ENCODE assay signal across 16 cellular contexts in genomic region chr7:125927556-125927955, GRCh38.
DNase-seq lines count a peak whose midpoint lies in the region; ATAC-seq and TF ChIP-seq lines count a peak whose summit lies in the region.
"Had no signal": no experiment of that assay in that cellular context is flagged by ENCODE, and none has a peak within 500 bp of the region (broad histone marks: within the 10 kb centered on the region; RNA-seq: fewer than 3 reads in every experiment).

No MANE protein-coding gene starts in this region.

- 53% methylated on average over 2 of the region's 4 CpGs for WGBS in HUES64

- H3K9me3 ChIP-seq in BLaER1 (no peaks in the 10 kb centered on the region), HUES64 (ENCODE audit: insufficient read depth, low read depth, low read length) (no peaks in the 10 kb centered on the region)
- H3K9me3 ChIP-seq: ascending aorta, sigmoid colon had no signal

- ATAC-seq in GM21526 (IDR thresholded peaks at IDR 0.05; ENCODE audit: low FRiP score, unreplicated experiment) (no peak), GM19351 (IDR thresholded peaks at IDR 0.05; ENCODE audit: unreplicated experiment) (no peak)
- ATAC-seq: left lobe of liver had no signal

- H3K4me2 ChIP-seq in BLaER1: peak overlapping the region; percentile 4; the same call in 1 of the 2 replicates

- DNase-seq in NCI-H69 (lab: John Stamatoyannopoulos, UW) (peak; percentile 52), foreskin melanocyte (peak; percentile 64), COR-L47 (lab: John Stamatoyannopoulos, UW) (no peak), CD14-positive monocyte (ENCODE audit: low spot score) (no peak)
- DNase-seq: activated naive CD4-positive, alpha-beta T cell treated with anti-CD3 and anti-CD28 coated beads, Interleukin-2, amount 10 ng/mL, durations not matched to agents 7 days and 5 days; activated T-cell treated with anti-CD3 and anti-CD28 coated beads, Interleukin-2, amount 50 U/mL, for 1 hour; NCI-H524 treated with DMSO at 0.1 percent for 48 hours; sigmoid colon; stimulated activated CD4-positive, alpha-beta T cell treated with anti-CD3 and anti-CD28 coated beads, Interleukin-2, amount 100 ng/mL, for 24 hours had no signal

- no peak overlapping the region for H3K4me3 ChIP-seq in BLaER1
- H3K4me3 ChIP-seq in HUES64 (ENCODE audit: low read length): peak overlapping the region; percentile 62
- H3K4me3 ChIP-seq: ascending aorta, sigmoid colon had no signal

- no peak for TF ChIP-seq CTCF in CD14-positive monocyte (IDR thresholded peaks at IDR 0.05)

- no peak overlapping the region for H3K27ac Mint-ChIP-seq in CD14-positive monocyte
- H3K27ac Mint-ChIP-seq: activated naive CD4-positive, alpha-beta T cell treated with anti-CD3 and anti-CD28 coated beads, Interleukin-2, amount 10 ng/mL, durations not matched to agents 7 days and 5 days; IgD-negative memory B cell had no signal

- no peaks in the 10 kb centered on the region for H3K36me3 Mint-ChIP-seq in CD14-positive monocyte
- H3K36me3 Mint-ChIP-seq: activated naive CD4-positive, alpha-beta T cell treated with anti-CD3 and anti-CD28 coated beads, Interleukin-2, amount 10 ng/mL, durations not matched to agents 7 days and 5 days; IgD-negative memory B cell had no signal

- intact Hi-C loops in CD14-positive monocyte (cut with micrococcal nuclease): no loop called here

- H3K36me3 ChIP-seq in BLaER1 (no peaks in the 10 kb centered on the region), HUES64 (ENCODE audit: insufficient read depth, low read length) (peaks cover 8% of the 10 kb centered on the region)
- H3K36me3 ChIP-seq: ascending aorta, sigmoid colon had no signal

- H3K9ac ChIP-seq in BLaER1 (no peak overlapping the region), HUES64 (ENCODE audit: low read depth, low read length) (no peak overlapping the region)

- no peaks in the 10 kb centered on the region for H3K4me1 Mint-ChIP-seq in CD14-positive monocyte
- H3K4me1 Mint-ChIP-seq: activated naive CD4-positive, alpha-beta T cell treated with anti-CD3 and anti-CD28 coated beads, Interleukin-2, amount 10 ng/mL, durations not matched to agents 7 days and 5 days had no signal

- H3K27ac ChIP-seq in BLaER1 (no peak overlapping the region), HUES64 (ENCODE audit: low read depth, low read length) (no peak overlapping the region; the same call in 1 of the 2 replicates)
- H3K27ac ChIP-seq: ascending aorta, sigmoid colon had no signal

- H3K27me3 Mint-ChIP-seq in CD14-positive monocyte (ENCODE audit: low read depth in 3 of 3): peaks cover 0 to 2% (median 0%) of the 10 kb centered on the region in 3 donors
- H3K27me3 Mint-ChIP-seq: activated naive CD4-positive, alpha-beta T cell treated with anti-CD3 and anti-CD28 coated beads, Interleukin-2, amount 10 ng/mL, durations not matched to agents 7 days and 5 days; IgD-negative memory B cell had no signal

- H3K4me3 Mint-ChIP-seq in CD14-positive monocyte: no peak overlapping the region
- H3K4me3 Mint-ChIP-seq: activated naive CD4-positive, alpha-beta T cell treated with anti-CD3 and anti-CD28 coated beads, Interleukin-2, amount 10 ng/mL, durations not matched to agents 7 days and 5 days; IgD-negative memory B cell had no signal

- H3K4me1 ChIP-seq in BLaER1 (0 out of 2 replicates have a peak, but pooled peaks cover 6% of the 10 kb centered on the region), HUES64 (ENCODE audit: insufficient read depth, low read length) (peaks cover 43% of the 10 kb centered on the region)
- H3K4me1 ChIP-seq: ascending aorta, sigmoid colon had no signal

- H3K9me3 Mint-ChIP-seq in CD14-positive monocyte: peaks cover 0 to 4% (median 2%) of the 10 kb centered on the region in 7 donors

- no peaks in the 10 kb centered on the region for H4K20me1 ChIP-seq in BLaER1

- H3K27me3 ChIP-seq in BLaER1 (no peaks in the 10 kb centered on the region), HUES64 (ENCODE audit: insufficient read depth, low read length) (no peaks in the 10 kb centered on the region)
- H3K27me3 ChIP-seq: ascending aorta, sigmoid colon had no signal

Comparison
In these comparisons a context has a peak if more than half of its experiments do, and no peak if none do; other contexts are left out.
1. DNase-seq: peak in NCI-H69 (single experiment) and foreskin melanocyte (single experiment); none in COR-L47 (single experiment) and CD14-positive monocyte (single experiment).